Comparison of ENCODE assay signal across 1 cellular context in the genomic region with DNA sequence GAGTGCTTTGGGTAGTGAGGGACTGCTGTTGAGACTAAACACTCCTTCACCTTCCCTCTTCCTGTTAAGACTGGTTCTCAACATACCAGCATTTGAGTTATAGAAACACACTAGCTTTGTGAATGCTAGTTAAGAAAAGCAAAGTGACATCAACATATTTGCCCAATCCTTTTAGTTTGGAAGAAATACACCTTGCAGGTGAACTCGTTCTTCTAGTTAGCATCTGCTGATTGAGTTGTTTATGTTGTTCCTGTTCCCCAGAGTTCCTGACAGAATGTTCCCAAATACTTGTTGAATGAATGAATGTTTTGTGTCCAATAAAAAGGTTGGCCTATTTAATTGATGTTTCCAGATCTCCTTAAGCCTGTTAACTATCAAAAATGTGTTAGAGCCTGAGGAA.
TF ChIP-seq lines count a peak whose summit lies in the region.

No MANE protein-coding gene starts in this region.

TF ChIP-seq in IMR-90, 13 proteins besides CTCF, POLR2A, EP300 and RAD21 (continued from another document):
- TF ChIP-seq, protein P1, sequence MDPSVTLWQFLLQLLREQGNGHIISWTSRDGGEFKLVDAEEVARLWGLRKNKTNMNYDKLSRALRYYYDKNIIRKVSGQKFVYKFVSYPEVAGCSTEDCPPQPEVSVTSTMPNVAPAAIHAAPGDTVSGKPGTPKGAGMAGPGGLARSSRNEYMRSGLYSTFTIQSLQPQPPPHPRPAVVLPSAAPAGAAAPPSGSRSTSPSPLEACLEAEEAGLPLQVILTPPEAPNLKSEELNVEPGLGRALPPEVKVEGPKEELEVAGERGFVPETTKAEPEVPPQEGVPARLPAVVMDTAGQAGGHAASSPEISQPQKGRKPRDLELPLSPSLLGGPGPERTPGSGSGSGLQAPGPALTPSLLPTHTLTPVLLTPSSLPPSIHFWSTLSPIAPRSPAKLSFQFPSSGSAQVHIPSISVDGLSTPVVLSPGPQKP (IDR thresholded peaks at IDR 0.05; ENCODE audit: borderline replicate concordance, low read depth, low read length), result no peak
TF ChIP-seq in IMR-90: peak in this region for 0.
